19 cellular contexts compared by ENCODE assay signal in the genomic region with DNA sequence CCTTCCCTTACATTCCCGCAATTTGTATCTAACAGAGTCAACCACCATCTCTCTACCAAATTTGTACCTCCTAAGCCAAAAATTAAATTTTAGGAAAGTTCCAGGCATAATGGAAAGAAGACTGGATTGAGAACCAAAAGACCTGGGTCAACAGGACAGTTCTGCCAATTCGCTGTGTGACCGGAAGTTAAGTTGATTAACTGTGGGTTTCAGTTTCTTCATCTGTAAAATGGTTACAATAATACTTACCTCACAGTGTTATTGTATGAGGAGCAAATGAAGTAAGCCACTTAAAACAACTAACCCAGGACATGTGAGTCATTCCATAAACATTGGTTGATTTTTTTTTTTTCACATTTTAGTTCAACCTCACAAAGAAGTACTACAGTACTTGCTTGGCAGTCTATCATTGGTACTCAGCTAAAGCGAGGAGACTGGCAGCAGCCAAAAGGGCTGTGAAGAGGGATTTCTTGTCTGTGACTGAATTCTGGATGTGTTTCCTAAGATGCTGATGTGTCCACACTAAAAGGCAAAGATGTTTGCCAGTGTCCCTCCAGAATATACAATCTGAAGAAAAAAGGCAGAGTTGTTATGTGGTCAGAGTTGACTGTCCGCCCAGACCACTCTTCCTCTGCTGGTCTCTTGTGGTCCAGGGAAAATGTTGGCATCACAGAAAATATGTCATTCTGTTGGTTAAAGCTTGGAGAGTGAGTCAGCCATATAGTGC.
A peak's percentile ranks its signal among the peaks of the same experiment; 100 is the strongest.
DNase-seq lines count a peak whose midpoint lies in the region; FAIRE-seq and TF ChIP-seq lines count a peak whose summit lies in the region.
"Had no signal": no experiment of that assay in that cellular context is flagged by ENCODE, and none has a peak within 500 bp of the region (broad histone marks: within the 10 kb centered on the region; RNA-seq: fewer than 3 reads in every experiment).

No MANE protein-coding gene starts in this region.

- H3K27me3 ChIP-seq in ACC112 (ENCODE audit: insufficient read depth, low read length) (peaks cover 7% of the 10 kb centered on the region), astrocyte (ENCODE audit: insufficient read depth, low read length) (peaks cover 28% of the 10 kb centered on the region)
- H3K27me3 ChIP-seq: right lobe of liver, testis had no signal

- peak; percentile 47 for FAIRE-seq in astrocyte (lab: Jason Lieb, UNC)
- FAIRE-seq: GM18507, islet of Langerhans had no signal

- H3K27ac Mint-ChIP-seq in HFFc6 = no peak overlapping the region
- H3K27ac Mint-ChIP-seq in astrocyte (ENCODE audit: unreplicated experiment) = peak overlapping the region; percentile 60

- H3K9me3 ChIP-seq in astrocyte (ENCODE audit: insufficient read depth, low read depth, low read length) = no peaks in the 10 kb centered on the region
- H3K9me3 ChIP-seq: right lobe of liver, testis had no signal

- H3K4me3 ChIP-seq in ACC112 (ENCODE audit: low read depth, low read length) (no peak overlapping the region), astrocyte (ENCODE audit: insufficient read depth, low read depth, low read length) (no peak overlapping the region), coronary artery (no peak overlapping the region)
- H3K4me3 ChIP-seq: right lobe of liver, testis had no signal

- H3K4me1 Mint-ChIP-seq in HFFc6 (ENCODE audit: low read depth) (peaks cover 35% of the 10 kb centered on the region), astrocyte (ENCODE audit: low read depth, unreplicated experiment) (peaks cover 23% of the 10 kb centered on the region)

- POLR2A ChIA-PET in GM10248 (lab: Yijun Ruan, JAX) = no interaction called here

- no peak overlapping the region for H2AFZ ChIP-seq in ACC112 (ENCODE audit: low read length, unreplicated experiment)
- no peak overlapping the region for H2AFZ ChIP-seq in astrocyte (ENCODE audit: low read depth, low read length)

- H3K79me2 ChIP-seq in ACC112 (ENCODE audit: control insufficient read depth, insufficient read depth, low read length, unreplicated experiment) (no peaks in the 10 kb centered on the region), astrocyte (ENCODE audit: insufficient read depth, low read length) (no peaks in the 10 kb centered on the region)

- peak overlapping the region; percentile 58 for H3K27ac ChIP-seq in ACC112 (ENCODE audit: low read depth, low read length)
- peak overlapping the region; percentile 61 for H3K27ac ChIP-seq in astrocyte (ENCODE audit: low read depth, low read length)
- no peak overlapping the region for H3K27ac ChIP-seq in coronary artery
- H3K27ac ChIP-seq: right lobe of liver, testis, VCaP had no signal

- H3K36me3 ChIP-seq in ACC112 (ENCODE audit: insufficient read depth, low read length) = no peaks in the 10 kb centered on the region
- H3K36me3 ChIP-seq in astrocyte (ENCODE audit: insufficient read depth, low read length) = no peaks in the 10 kb centered on the region
- H3K36me3 ChIP-seq: right lobe of liver had no signal

- no peak for TF ChIP-seq CTCF in HFFc6 (IDR thresholded peaks at IDR 0.05)
- no peak for TF ChIP-seq CTCF in astrocyte (IDR thresholded peaks at IDR 0.05; ENCODE audit: insufficient read depth, low read depth, low read length)
- no peak for TF ChIP-seq CTCF in coronary artery (IDR thresholded peaks at IDR 0.05)
- TF ChIP-seq CTCF in GM10248 (IDR thresholded peaks at IDR 0.05; ENCODE audit: control extremely low read depth, extremely low read depth, low read depth, missing control alignments) = no peak

- peaks cover 4% of the 10 kb centered on the region; the same call in 1 of the 2 replicates for H3K36me3 Mint-ChIP-seq in HFFc6 (ENCODE audit: low read depth)
- no peaks in the 10 kb centered on the region for H3K36me3 Mint-ChIP-seq in astrocyte (ENCODE audit: low read depth, unreplicated experiment)

- peak overlapping the region; percentile 13 for H3K4me2 ChIP-seq in astrocyte (ENCODE audit: low read length)

- H4K20me1 ChIP-seq in astrocyte (ENCODE audit: insufficient read depth, low read length) = no peaks in the 10 kb centered on the region

- DNase-seq in HFFc6 (peak; percentile 24), astrocyte (ENCODE audit: low read depth) (peak; percentile 96), hepatic stellate cell (ENCODE audit: low spot score) (peak; percentile 59), coronary artery (ENCODE audit: low spot score) (no peak), cortex of kidney (lab: John Stamatoyannopoulos, UW) (no peak), GM10248 (ENCODE audit: extremely low spot score) (no peak), NCI-H446 (lab: John Stamatoyannopoulos, UW) (no peak)
- DNase-seq: amygdala, DMS79, erythroblast, MM.1S, NCI-H446 treated with DMSO at 0.1 percent for 48 hours, right lobe of liver, SHP77, testis had no signal

- H3K27me3 Mint-ChIP-seq in HFFc6 (ENCODE audit: insufficient read depth) = peaks cover 22% of the 10 kb centered on the region
- no peaks in the 10 kb centered on the region for H3K27me3 Mint-ChIP-seq in astrocyte (ENCODE audit: low read depth, unreplicated experiment)

- H3K4me3 Mint-ChIP-seq in HFFc6 (no peak overlapping the region), astrocyte (ENCODE audit: unreplicated experiment) (no peak overlapping the region)

- H3K9me3 Mint-ChIP-seq in HFFc6 = no peaks in the 10 kb centered on the region
- peaks cover 4% of the 10 kb centered on the region for H3K9me3 Mint-ChIP-seq in astrocyte (ENCODE audit: unreplicated experiment)

- H3K4me1 ChIP-seq in ACC112 (ENCODE audit: control insufficient read depth, insufficient read depth, low read length, unreplicated experiment) (peaks cover 31% of the 10 kb centered on the region), astrocyte (ENCODE audit: insufficient read depth, low read length) (peaks cover 25% of the 10 kb centered on the region)
- H3K4me1 ChIP-seq: right lobe of liver, testis had no signal

- CTCF ChIA-PET in GM10248 (lab: Yijun Ruan, JAX) = no interaction called here

- peak overlapping the region; percentile 30 for H3K9ac ChIP-seq in astrocyte (ENCODE audit: low read length)

Comparison
In these comparisons a context has a peak if more than half of its experiments do, and no peak if none do; other contexts are left out.
1. H3K27ac ChIP-seq: peak in ACC112 (single experiment) and astrocyte (single experiment); none in coronary artery (0 of 2).
2. DNase-seq: peak in HFFc6 (single experiment), astrocyte (single experiment) and hepatic stellate cell (single experiment); none in coronary artery (single experiment), cortex of kidney (single experiment), GM10248 (single experiment) and NCI-H446 (0 of 2).